8 cellular contexts compared by ENCODE assay signal in the genomic region with DNA sequence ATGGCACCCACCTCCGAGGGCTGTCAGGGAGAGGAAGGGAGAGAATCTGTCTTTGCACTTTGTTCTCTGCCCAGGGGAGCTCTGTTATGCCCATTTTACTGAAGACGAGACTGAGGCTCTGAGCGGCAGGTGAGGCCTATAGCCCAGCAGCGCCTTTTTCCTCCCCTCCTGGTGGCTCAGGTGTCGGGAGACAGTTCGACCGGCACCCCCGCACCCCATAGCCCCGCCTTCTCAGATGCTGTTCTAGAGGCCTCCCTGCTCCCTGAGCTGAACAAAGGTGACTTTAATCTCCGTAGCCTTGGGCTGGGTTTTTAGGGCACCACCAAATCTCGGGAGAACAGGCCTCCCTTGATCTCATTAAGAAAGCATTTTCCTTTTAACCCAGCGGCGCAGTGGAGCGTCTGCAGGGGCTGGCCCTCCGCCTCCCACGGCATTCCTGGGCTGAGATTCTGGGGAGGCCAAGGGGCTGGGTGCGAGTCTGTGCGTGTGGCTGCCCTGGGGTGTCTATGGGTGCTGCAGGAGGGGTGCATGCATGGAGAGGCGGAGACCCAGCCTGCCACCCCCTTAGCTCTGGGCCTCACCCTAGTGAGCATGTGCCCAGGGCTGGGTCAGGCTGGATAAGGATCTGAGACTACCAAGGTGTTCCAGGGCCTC. TPM values are rescaled to one million over a fixed set of nuclear protein-coding genes. Genes with fewer than 3 reads are reported as not detected.
DNase-seq lines count a peak whose midpoint lies in the region; ATAC-seq, FAIRE-seq and TF ChIP-seq lines count a peak whose summit lies in the region.

No MANE protein-coding gene starts in this region.

- peaks cover 0 to 20% of the 10 kb centered on the region in 2 experiments; a peak in 3 of 4 replicates for H3K79me2 ChIP-seq in H1 (ENCODE audit: control insufficient read depth in 1 of 2, insufficient read depth in 2 of 2, low read length in 2 of 2)

- peaks cover 15 to 33% of the 10 kb centered on the region in 2 experiments for H4K20me1 ChIP-seq in H1 (replicated peaks in 1 of 2; ENCODE audit: control insufficient read depth in 1 of 2, insufficient read depth in 2 of 2, low read length in 2 of 2)

- peak overlapping the region; percentile 52; the same call in 1 of the 2 replicates for H4K8ac ChIP-seq in H1 (ENCODE audit: extremely low read depth, insufficient read depth, low read length)

- H3K4ac ChIP-seq in H1 (replicated peaks; ENCODE audit: insufficient read length, low read depth, low read length) = peak overlapping the region; percentile 92

- CTCF ChIA-PET in H1 (lab: Charles Lee; ENCODE audit: partially characterized antibody) = interaction anchor here (0.6 to 6.9 kb wide), 8 partner anchors 19 to 1410 kb away, joined by 3 to 42 read pairs (median 4); no protein-coding TSS in a partner anchor

- no peak overlapping the region for H3K23ac ChIP-seq in H1 (ENCODE audit: insufficient read length)

- peak overlapping the region; percentile 94 for H3K18ac ChIP-seq in H1 (ENCODE audit: extremely low read depth, low read length)

- no peak for ATAC-seq in GM19324 (IDR thresholded peaks at IDR 0.05; ENCODE audit: low FRiP score, unreplicated experiment)
- ATAC-seq in HG03354 (IDR thresholded peaks at IDR 0.05; ENCODE audit: poor library complexity, severe bottlenecking, unreplicated experiment) = no peak

- no peak overlapping the region for H2AK5ac ChIP-seq in H1 (ENCODE audit: low read depth, low read length)

- no peak overlapping the region for H2AFZ ChIP-seq in H1 (ENCODE audit: low read length)

- H3K4me3 ChIP-seq in H1 (ENCODE audit: extremely low read depth in 1 of 4, insufficient read depth in 2 of 4, low read depth in 3 of 4, low read length in 4 of 4) = peak overlapping the region in 3 of 4 experiments; percentile 23 to 73 (median 38); a peak in 5 of 8 replicates

- H3K9me3 ChIP-seq in H1 (ENCODE audit: insufficient read depth in 2 of 2, low read depth in 1 of 2, low read length in 1 of 2) = no peaks in the 10 kb centered on the region

- H3K27me3 Mint-ChIP-seq in neural crest cell (ENCODE audit: low read depth) = peaks cover 6% of the 10 kb centered on the region

- H3K27me3 ChIP-seq in H1 (replicated peaks in 1 of 4; ENCODE audit: control insufficient read depth in 3 of 4, extremely low read depth in 1 of 4, insufficient read depth in 3 of 4, low read length in 3 of 4) = peaks cover 0 to 15% (median 11%) of the 10 kb centered on the region in 4 experiments; a peak in 6 of 7 replicates

- H3K9me3 Mint-ChIP-seq in neural crest cell = no peaks in the 10 kb centered on the region

- peak overlapping the region; percentile 89 for H2BK20ac ChIP-seq in H1 (ENCODE audit: low read length)

- no peak for TF ChIP-seq POLR2A in H1 (IDR thresholded peaks at IDR 0.05; ENCODE audit: control extremely low read depth in 1 of 2, low read depth in 2 of 2, low read length in 2 of 2)

- FAIRE-seq in H1 (lab: Jason Lieb, UNC) = no peak

- peak overlapping the region; percentile 99; the same call in 1 of the 2 replicates for H2BK5ac ChIP-seq in H1 (ENCODE audit: low read depth, low read length)

- H2BK12ac ChIP-seq in H1 (ENCODE audit: low read depth, low read length) = peak overlapping the region; percentile 99

- peak overlapping the region; percentile 45 for H3K27ac Mint-ChIP-seq in neural crest cell (ENCODE audit: unreplicated experiment)

- peak overlapping the region; percentile 90 for H3K56ac ChIP-seq in H1 (replicated peaks; ENCODE audit: insufficient read length, low read depth, low read length)

- no peaks in the 10 kb centered on the region for H3K36me3 Mint-ChIP-seq in neural crest cell (ENCODE audit: low read depth)

- H3K4me1 ChIP-seq in H1 (replicated peaks in 1 of 4; ENCODE audit: control insufficient read depth in 3 of 4, insufficient read depth in 4 of 4, low read length in 3 of 4) = peaks cover 2 to 57% (median 51%) of the 10 kb centered on the region in 4 experiments

- peak overlapping the region; percentile 78; the same call in 1 of the 2 replicates for H3K27ac ChIP-seq in H1 (ENCODE audit: low read depth, low read length)

- H4K91ac ChIP-seq in H1 (replicated peaks; ENCODE audit: insufficient read length, low read length) = peak overlapping the region; percentile 94

- no peaks in the 10 kb centered on the region; the same call in 1 of the 2 replicates for H3K79me1 ChIP-seq in H1 (ENCODE audit: low read depth, low read length)

- H3K9ac ChIP-seq in H1 (replicated peaks in 1 of 4; ENCODE audit: extremely low read depth in 1 of 4, low read depth in 3 of 4, low read length in 3 of 4) = peak overlapping the region in 2 of 4 experiments; percentile 45 to 48; a peak in 2 of 7 replicates

- H3K4me2 ChIP-seq in H1 (ENCODE audit: insufficient read depth in 1 of 2, low read depth in 2 of 2, low read length in 2 of 2) = peak overlapping the region; percentile 85 to 88

- peak overlapping the region; percentile 87 for H3K4me3 Mint-ChIP-seq in neural crest cell

- H3K4me1 Mint-ChIP-seq in neural crest cell = peaks cover 44% of the 10 kb centered on the region

- peak overlapping the region; percentile 88; the same call in 1 of the 2 replicates for H2BK15ac ChIP-seq in H1 (ENCODE audit: low read length)

- H4K5ac ChIP-seq in H1 (ENCODE audit: insufficient read length, low read depth, low read length) = peak overlapping the region; percentile 67

- TF ChIP-seq CTCF in H1 (IDR thresholded peaks at IDR 0.05; ENCODE audit: control extremely low read depth in 1 of 3, insufficient read depth in 1 of 3, low read depth in 1 of 3, low read length in 3 of 3) = no peak
- TF ChIP-seq CTCF in neural crest cell (conservative IDR thresholded peaks at IDR 0.05) = no peak

- no peak for TF ChIP-seq EP300 in H1 (IDR thresholded peaks at IDR 0.05; ENCODE audit: borderline replicate concordance in 1 of 2, low read depth in 2 of 2, low read length in 2 of 2)

- H3K36me3 ChIP-seq in H1 (ENCODE audit: control insufficient read depth in 2 of 4, insufficient read depth in 4 of 4, low read length in 3 of 4) = peaks cover 5 to 26% (median 15%) of the 10 kb centered on the region in 4 experiments; a peak in 6 of 8 replicates

- no peak for TF ChIP-seq RAD21 in H1 (IDR thresholded peaks at IDR 0.05 in 1 of 2, conservative IDR thresholded peaks at IDR 0.05 in 1 of 2; ENCODE audit: low read depth in 2 of 2, low read length in 2 of 2)

- no peak overlapping the region for H3K14ac ChIP-seq in H1 (ENCODE audit: insufficient read length)

- H3K23me2 ChIP-seq in H1 (ENCODE audit: low read depth, low read length) = peaks cover 21% of the 10 kb centered on the region

- 39% methylated on average over 19 of the region's 19 CpGs; no CpG with 5 or more reads in 1 of the 2 experiments for WGBS in H1 (ENCODE audit: extremely low coverage in 1 of 2, insufficient coverage in 1 of 2, insufficient read length in 1 of 2, insufficient replicate concordance in 2 of 2, low coverage in 1 of 2, low lambda C conversion rate in 2 of 2, missing lambda C conversion rate in 1 of 2), 2 experiments

- DNase-seq in NCI-H345 (lab: John Stamatoyannopoulos, UW) (peak; percentile 52), NCI-H345 treated with DMSO at 0.1 percent for 48 hours (lab: John Stamatoyannopoulos, UW; ENCODE audit: unreplicated experiment) (no peak), RPMI8226 (peak; percentile 40), H1 (ENCODE audit: low read depth in 1 of 2, low spot score in 2 of 2) (no peak), neural crest cell (ENCODE audit: low read depth, low spot score) (peak; percentile 35), NCI-H1105 (lab: John Stamatoyannopoulos, UW) (no peak)

- H2BK120ac ChIP-seq in H1 (replicated peaks; ENCODE audit: low read depth, low read length) = peak overlapping the region; percentile 91

- POLR2A ChIA-PET in H1 (lab: Charles Lee; ENCODE audit: partially characterized antibody) = interaction anchor here (0.9 to 3.6 kb wide), 6 partner anchors 20 to 122 kb away, joined by 3 to 13 read pairs (median 4); no protein-coding TSS in a partner anchor

RNA-seq across cellular contexts. Expression of gene LFNG, which starts 3.3 kb away (rescaled TPM):
- total RNA-seq in H1 (2021; fragmentation: NEBNext Ultra II Directional; extraction: Animal tissue kit (Norgen Biotek cat#: 25700)) = 28.9 and 31.6 TPM in 2 replicates
- polyA plus RNA-seq in H1 (2011; rRNA removed) = 35.6 and 53.0 TPM in 2 replicates
- polyA plus RNA-seq in H1 (2011; cell fraction: cytosol; rRNA removed) = 34.6 TPM
- polyA plus RNA-seq in H1 (2011; cell fraction: nucleus; rRNA removed) = 59.9 TPM
- polyA plus RNA-seq in H1 (2012, experiment 1 of 2) = 25.2 to 37.3 TPM (median 35.0 TPM) in 4 replicates
- polyA plus RNA-seq in H1 (2012, experiment 2 of 2) = 31.6 TPM
- polyA plus RNA-seq in H1 (2013, experiment 1 of 2) = 26.6 TPM
- polyA plus RNA-seq in H1 (2013, experiment 2 of 2) = 29.4 TPM
- 15.4 and 17.4 TPM in 2 replicates for polyA minus RNA-seq in H1 (2011; rRNA and poly(A)+ RNA removed)
- 36.6 TPM for polyA minus RNA-seq in H1 (2011; cell fraction: cytosol; rRNA and poly(A)+ RNA removed)
- polyA minus RNA-seq in H1 (2011; cell fraction: nucleus; rRNA and poly(A)+ RNA removed) = 37.5 TPM
- 39.0 and 44.9 TPM in 2 replicates for total RNA-seq in neural crest cell

RNA-seq across cellular contexts. Expression of gene BRAT1, which starts 32.4 kb away (rescaled TPM):
- total RNA-seq in H1 (2021; fragmentation: NEBNext Ultra II Directional; extraction: Animal tissue kit (Norgen Biotek cat#: 25700)) = 42.3 and 45.2 TPM in 2 replicates
- 36.8 and 60.5 TPM in 2 replicates for polyA plus RNA-seq in H1 (2011; rRNA removed)
- 40.8 TPM for polyA plus RNA-seq in H1 (2011; cell fraction: cytosol; rRNA removed)
- 163 TPM for polyA plus RNA-seq in H1 (2011; cell fraction: nucleus; rRNA removed)
- polyA plus RNA-seq in H1 (2012, experiment 1 of 2) = 30.5 to 38.9 TPM (median 37.6 TPM) in 4 replicates
- polyA plus RNA-seq in H1 (2012, experiment 2 of 2) = 34.5 TPM
- 25.6 TPM for polyA plus RNA-seq in H1 (2013, experiment 1 of 2)
- 21.6 TPM for polyA plus RNA-seq in H1 (2013, experiment 2 of 2)
- polyA minus RNA-seq in H1 (2011; rRNA and poly(A)+ RNA removed) = 10.4 and 12.6 TPM in 2 replicates
- 21.5 TPM for polyA minus RNA-seq in H1 (2011; cell fraction: cytosol; rRNA and poly(A)+ RNA removed)
- polyA minus RNA-seq in H1 (2011; cell fraction: nucleus; rRNA and poly(A)+ RNA removed) = 25.1 TPM
- 47.3 and 52.7 TPM in 2 replicates for total RNA-seq in neural crest cell

RNA-seq across cellular contexts. Expression of gene IQCE, which starts 35.9 kb away (rescaled TPM):
- total RNA-seq in H1 (2021; fragmentation: NEBNext Ultra II Directional; extraction: Animal tissue kit (Norgen Biotek cat#: 25700)) = 4.9 and 5.7 TPM in 2 replicates
- polyA plus RNA-seq in H1 (2011; rRNA removed) = 2.2 and 3.1 TPM in 2 replicates
- polyA plus RNA-seq in H1 (2011; cell fraction: cytosol; rRNA removed) = 3.1 TPM
- polyA plus RNA-seq in H1 (2011; cell fraction: nucleus; rRNA removed) = 7.4 TPM
- polyA plus RNA-seq in H1 (2012, experiment 1 of 2) = 3.0 to 4.0 TPM (median 3.7 TPM) in 4 replicates
- polyA plus RNA-seq in H1 (2012, experiment 2 of 2) = 2.0 TPM
- polyA plus RNA-seq in H1 (2013, experiment 1 of 2) = 2.6 TPM
- 2.5 TPM for polyA plus RNA-seq in H1 (2013, experiment 2 of 2)
- polyA minus RNA-seq in H1 (2011; rRNA and poly(A)+ RNA removed) = 2.8 and 3.1 TPM in 2 replicates
- polyA minus RNA-seq in H1 (2011; cell fraction: cytosol; rRNA and poly(A)+ RNA removed) = 2.8 TPM
- 6.4 TPM for polyA minus RNA-seq in H1 (2011; cell fraction: nucleus; rRNA and poly(A)+ RNA removed)
- 18.4 and 22.4 TPM in 2 replicates for total RNA-seq in neural crest cell

RNA-seq across cellular contexts. Expression of gene GRIFIN, which starts 46.7 kb away (rescaled TPM):
- not detected in 2 replicates for total RNA-seq in H1 (2021; fragmentation: NEBNext Ultra II Directional; extraction: Animal tissue kit (Norgen Biotek cat#: 25700))
- polyA plus RNA-seq in H1 (2011; rRNA removed) = not detected in 2 replicates
- not detected for polyA plus RNA-seq in H1 (2011; cell fraction: cytosol; rRNA removed)
- not detected for polyA plus RNA-seq in H1 (2011; cell fraction: nucleus; rRNA removed)
- polyA plus RNA-seq in H1 (2012, experiment 1 of 2) = not detected in 4 replicates
- not detected for polyA plus RNA-seq in H1 (2012, experiment 2 of 2)
- polyA plus RNA-seq in H1 (2013, experiment 1 of 2) = not detected
- not detected for polyA plus RNA-seq in H1 (2013, experiment 2 of 2)
- not detected in 2 replicates for polyA minus RNA-seq in H1 (2011; rRNA and poly(A)+ RNA removed)
- polyA minus RNA-seq in H1 (2011; cell fraction: cytosol; rRNA and poly(A)+ RNA removed) = not detected
- not detected for polyA minus RNA-seq in H1 (2011; cell fraction: nucleus; rRNA and poly(A)+ RNA removed)
- not detected in 2 replicates for total RNA-seq in neural crest cell

Comparison
In these comparisons a context has a peak if more than half of its experiments do, and no peak if none do; other contexts are left out.
1. DNase-seq: peak in NCI-H345 (single experiment), RPMI8226 (single experiment) and neural crest cell (single experiment); none in NCI-H345 treated with DMSO at 0.1 percent for 48 hours (single experiment), H1 (0 of 2) and NCI-H1105 (single experiment).